ENCODE assay signal across 14 cellular contexts in the genomic region with DNA sequence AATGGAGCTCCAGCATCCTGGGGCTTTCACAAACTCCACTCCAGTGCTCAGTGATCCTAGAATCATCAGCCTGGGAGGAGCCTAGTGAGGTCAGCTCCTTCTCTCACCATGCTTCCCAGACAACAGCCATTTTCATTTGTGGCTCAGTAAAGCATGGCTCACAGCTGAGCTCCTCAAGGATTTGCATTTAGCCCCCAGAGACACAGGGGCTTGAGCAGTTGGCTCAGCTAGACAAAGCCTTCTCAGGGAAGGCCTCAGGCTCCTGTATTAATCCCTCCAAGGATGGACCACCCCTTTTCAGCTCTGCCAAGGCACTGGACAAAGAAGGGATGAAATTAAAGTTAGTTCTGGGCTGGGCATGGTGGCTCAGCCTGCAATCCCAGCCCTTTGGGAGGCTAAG.
"Had no signal": no experiment of that assay in that cellular context is flagged by ENCODE, and none has a peak within 500 bp of the region (broad histone marks: within the 10 kb centered on the region; RNA-seq: fewer than 3 reads in every experiment).

No MANE protein-coding gene starts in this region.

- H3K9me3 Mint-ChIP-seq: activated CD4-positive, alpha-beta memory T cell treated with anti-CD3 and anti-CD28 coated beads for 36 hours; activated T-cell treated with anti-CD3 and anti-CD28 coated beads, Interleukin-2, amount 50 U/mL, for 4 hours; natural killer cell treated with Interleukin-12 subunit alpha and Interleukin-12 subunit beta and Interleukin-15 and Interleukin-18, amount 100 ng/mL, for 72 hours; stimulated activated naive B cell treated with anti-CD40 and anti-IgM and Interleukin-4, amounts not matched to agents 10 μg/mL and 1 μg/mL and 100 μg/mL, for 72 hours; T-helper 2 cell treated with Interferon-gamma antibody and Interleukin-4, amounts not matched to agents 5 μg/mL and 100 μg/mL, for 36 hours had no signal

- DNase-seq: activated CD4-positive, alpha-beta memory T cell treated with anti-CD3 and anti-CD28 coated beads for 36 hours; activated CD4-positive, alpha-beta T cell treated with anti-CD3 and anti-CD28 coated beads for 1 hour; activated effector memory CD4-positive, alpha-beta T cell treated with anti-CD3 and anti-CD28 coated beads, Interleukin-2, amount 50 U/mL, for 16 hours; activated T-cell treated with anti-CD3 and anti-CD28 coated beads, Interleukin-2, amount 50 U/mL, for 4 hours; amygdala; dorsolateral prefrontal cortex; sigmoid colon; stimulated activated CD4-positive, alpha-beta T cell treated with anti-CD3 and anti-CD28 coated beads, Interleukin-2, amount 100 ng/mL, for 24 hours; stimulated activated naive B cell treated with anti-CD40 and anti-IgM and Interleukin-4, amounts not matched to agents 10 μg/mL and 1 μg/mL and 100 μg/mL, for 72 hours; transverse colon had no signal

- ATAC-seq: activated T-cell treated with anti-CD3 and anti-CD28 coated beads, Interleukin-2, amount 50 U/mL, for 4 hours; stimulated activated naive B cell treated with anti-CD40 and anti-IgM and Interleukin-4, amounts not matched to agents 10 μg/mL and 1 μg/mL and 100 μg/mL, for 72 hours had no signal

- H3K4me3 Mint-ChIP-seq: activated CD4-positive, alpha-beta memory T cell treated with anti-CD3 and anti-CD28 coated beads for 36 hours; activated naive CD8-positive, alpha-beta T cell; activated T-cell treated with anti-CD3 and anti-CD28 coated beads, Interleukin-2, amount 50 U/mL, for 4 hours; natural killer cell treated with Interleukin-12 subunit alpha and Interleukin-12 subunit beta and Interleukin-15 and Interleukin-18, amount 100 ng/mL, for 72 hours; stimulated activated naive B cell treated with anti-CD40 and anti-IgM and Interleukin-4, amounts not matched to agents 10 μg/mL and 1 μg/mL and 100 μg/mL, for 72 hours; T-helper 2 cell treated with Interferon-gamma antibody and Interleukin-4, amounts not matched to agents 5 μg/mL and 100 μg/mL, for 36 hours had no signal

- H3K27me3 Mint-ChIP-seq: activated CD4-positive, alpha-beta memory T cell treated with anti-CD3 and anti-CD28 coated beads for 36 hours; activated naive CD8-positive, alpha-beta T cell; natural killer cell treated with Interleukin-12 subunit alpha and Interleukin-12 subunit beta and Interleukin-15 and Interleukin-18, amount 100 ng/mL, for 72 hours; stimulated activated naive B cell treated with anti-CD40 and anti-IgM and Interleukin-4, amounts not matched to agents 10 μg/mL and 1 μg/mL and 100 μg/mL, for 72 hours had no signal

- H3K27ac ChIP-seq: esophagus muscularis mucosa, sigmoid colon, transverse colon had no signal

- H3K4me3 ChIP-seq: dorsolateral prefrontal cortex, esophagus muscularis mucosa, sigmoid colon, transverse colon had no signal

- H3K27me3 ChIP-seq: dorsolateral prefrontal cortex, esophagus muscularis mucosa, sigmoid colon, transverse colon had no signal

- H3K9me3 ChIP-seq: esophagus muscularis mucosa, sigmoid colon, transverse colon had no signal

- H3K4me1 ChIP-seq: sigmoid colon, transverse colon had no signal

- H3K27ac Mint-ChIP-seq: activated CD4-positive, alpha-beta memory T cell treated with anti-CD3 and anti-CD28 coated beads for 36 hours; activated naive CD8-positive, alpha-beta T cell; natural killer cell treated with Interleukin-12 subunit alpha and Interleukin-12 subunit beta and Interleukin-15 and Interleukin-18, amount 100 ng/mL, for 72 hours; stimulated activated naive B cell treated with anti-CD40 and anti-IgM and Interleukin-4, amounts not matched to agents 10 μg/mL and 1 μg/mL and 100 μg/mL, for 72 hours; T-helper 2 cell treated with Interferon-gamma antibody and Interleukin-4, amounts not matched to agents 5 μg/mL and 100 μg/mL, for 36 hours had no signal
